Comparison of ENCODE assay signal across 8 cellular contexts in genomic region chr15:79311901-79312553, GRCh38. TPM values are rescaled to one million over a fixed set of nuclear protein-coding genes. Genes with fewer than 3 reads are reported as not detected.
A peak's percentile ranks its signal among the peaks of the same experiment; 100 is the strongest.
DNase-seq lines count a peak whose midpoint lies in the region; ATAC-seq and TF ChIP-seq lines count a peak whose summit lies in the region.

No MANE protein-coding gene starts in this region.

- intact Hi-C loops in mammary epithelial cell (cut with micrococcal nuclease), result no loop called here

- H3K4me3 ChIP-seq in BLaER1 (peak overlapping the region; percentile 87), mammary epithelial cell (replicated peaks in 1 of 3; ENCODE audit: insufficient read depth in 1 of 3, low read depth in 2 of 3, low read length in 3 of 3) (peak overlapping the region; percentile 58 to 91 (median 61)), muscle layer of colon (ENCODE audit: low read depth in 1 of 2, low read length in 2 of 2) (peak overlapping the region; percentile 82 to 94)

- in situ Hi-C loops in KBM-7 (cut with MboI; ENCODE audit: low pct_unique_long_range_greater_than_20kb, low sequenced_read_pairs) (no loop called here), mammary epithelial cell (cut with MboI; ENCODE audit: low sequenced_read_pairs in 2 of 2) (no loop called here)

- TF ChIP-seq CTCF in mammary epithelial cell (conservative IDR thresholded peaks at IDR 0.05 in 1 of 2, IDR thresholded peaks at IDR 0.05 in 1 of 2; ENCODE audit: extremely low read depth in 1 of 2, insufficient read depth in 1 of 2, low read depth in 1 of 2, low read length in 2 of 2), result no peak

- H3K27me3 ChIP-seq in BLaER1, result no peaks in the 10 kb centered on the region
- H3K27me3 ChIP-seq in mammary epithelial cell (ENCODE audit: insufficient read depth, low read length), result no peaks in the 10 kb centered on the region
- no peaks in the 10 kb centered on the region for H3K27me3 ChIP-seq in muscle layer of colon (ENCODE audit: control insufficient read depth in 1 of 2, insufficient read depth in 2 of 2, low read length in 2 of 2)

- peak; percentile 63 for DNase-seq in KBM-7
- DNase-seq in mammary epithelial cell, result no peak
- DNase-seq in substantia nigra (lab: John Stamatoyannopoulos, UW), result no peak
- DNase-seq in NAMALWA (ENCODE audit: low spot score), result no peak
- DNase-seq in SKM-1 treated with dmso at 0.1 percent for 144 hours (lab: John Stamatoyannopoulos, UW; ENCODE audit: unreplicated experiment), result no peak

- peaks cover 35% of the 10 kb centered on the region for H3K4me1 ChIP-seq in BLaER1
- H3K4me1 ChIP-seq in mammary epithelial cell (ENCODE audit: insufficient read depth, low read length), result peaks cover 36% of the 10 kb centered on the region
- peaks cover 11% of the 10 kb centered on the region for H3K4me1 ChIP-seq in muscle layer of colon (ENCODE audit: insufficient read depth, low read length)

- TSS peak; percentile 15 for BruUV-seq in mammary epithelial cell (replicated peaks; lab: Mats Ljungman, UMichigan)

- dilution Hi-C loops in mammary epithelial cell (cut with HindIII; ENCODE audit: low sequenced_read_pairs), result no loop called here

- CTCF ChIA-PET in mammary epithelial cell (lab: Charles Lee; ENCODE audit: low non-redundant PET), result no interaction called here

- H4K20me1 ChIP-seq in BLaER1 (peaks cover 39% of the 10 kb centered on the region), mammary epithelial cell (ENCODE audit: insufficient read depth, low read length) (no peaks in the 10 kb centered on the region)

- H3K4me2 ChIP-seq in BLaER1, result peak overlapping the region; percentile 92
- peak overlapping the region; percentile 79 for H3K4me2 ChIP-seq in mammary epithelial cell (ENCODE audit: insufficient read depth, low read depth, low read length)

- 40% methylated on average over 6 of the region's 8 CpGs for WGBS in mammary epithelial cell (ENCODE audit: low coverage, missing lambda C conversion rate)

- no peaks in the 10 kb centered on the region for H3K9me3 ChIP-seq in BLaER1
- no peaks in the 10 kb centered on the region for H3K9me3 ChIP-seq in mammary epithelial cell (replicated peaks; ENCODE audit: insufficient read depth, low read length)
- H3K9me3 ChIP-seq in muscle layer of colon (ENCODE audit: low read length), result no peaks in the 10 kb centered on the region

- H3K9ac ChIP-seq in BLaER1, result peak overlapping the region; percentile 82
- H3K9ac ChIP-seq in mammary epithelial cell (ENCODE audit: insufficient read depth, low read length), result peak overlapping the region; percentile 73
- H3K9ac ChIP-seq in muscle layer of colon (ENCODE audit: low read length), result no peak overlapping the region

- peak overlapping the region; percentile 92 for H2AFZ ChIP-seq in mammary epithelial cell (ENCODE audit: low read depth, low read length)

- H3K36me3 ChIP-seq in BLaER1 (peaks cover 47% of the 10 kb centered on the region), mammary epithelial cell (ENCODE audit: insufficient read depth, low read length) (peaks cover 22% of the 10 kb centered on the region), muscle layer of colon (ENCODE audit: insufficient read depth, low read length) (peaks cover 32% of the 10 kb centered on the region)

- H3K27ac ChIP-seq in BLaER1 (peak overlapping the region; percentile 82), mammary epithelial cell (ENCODE audit: insufficient read depth, low read depth, low read length) (no peak overlapping the region), muscle layer of colon (ENCODE audit: low read depth, low read length) (no peak overlapping the region), substantia nigra (ENCODE audit: low read depth, low read length, poor library complexity, severe bottlenecking) (no peak overlapping the region)

- no peak for ATAC-seq in GM21528 (IDR thresholded peaks at IDR 0.05; ENCODE audit: low FRiP score, unreplicated experiment)

- H3K79me2 ChIP-seq in mammary epithelial cell (ENCODE audit: insufficient read depth, low read length), result peaks cover 56% of the 10 kb centered on the region

RNA-seq across cellular contexts. Expression of gene TMED3, which starts 1.1 kb away (rescaled TPM):
- total RNA-seq in mammary epithelial cell, result 10 to 100 TPM; 91.4 to 99.0 TPM
- polyA plus RNA-seq in mammary epithelial cell, result 183 TPM
- polyA minus RNA-seq in mammary epithelial cell, result 94.4 TPM

RNA-seq across cellular contexts. Expression of gene ANKRD34C, which starts 29.5 kb away (rescaled TPM):
- not detected for total RNA-seq in mammary epithelial cell
- polyA plus RNA-seq in mammary epithelial cell, result not detected
- not detected for polyA minus RNA-seq in mammary epithelial cell
